Comparison of ENCODE assay signal across 3 cellular contexts in the genomic region with DNA sequence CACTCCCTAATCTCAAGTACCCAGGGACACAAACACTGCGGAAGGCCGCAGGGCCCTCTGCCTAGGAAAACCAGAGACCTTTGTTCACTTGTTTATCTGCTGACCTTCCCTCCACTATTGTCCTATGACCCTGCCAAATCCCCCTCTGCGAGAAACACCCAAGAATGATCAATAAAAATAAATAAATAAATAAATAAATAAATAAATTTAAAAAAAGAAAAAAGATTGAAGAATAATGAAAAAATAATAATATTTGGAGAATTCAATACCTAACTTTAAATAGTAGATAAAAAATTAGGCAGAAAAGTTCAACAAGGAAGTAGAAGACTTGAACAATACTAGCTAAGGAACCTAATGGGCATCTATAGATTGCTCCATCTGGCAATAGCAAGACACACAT. TPM values are rescaled to one million over a fixed set of nuclear protein-coding genes. Genes with fewer than 3 reads are reported as not detected.
"Had no signal": no experiment of that assay in that cellular context is flagged by ENCODE, and none has a peak within 500 bp of the region (broad histone marks: within the 10 kb centered on the region; RNA-seq: fewer than 3 reads in every experiment).

No MANE protein-coding gene starts in this region.

RNA-seq across cellular contexts. Expression of a gene that starts 38.4 kb away (rescaled TPM):
- total RNA-seq: endodermal cell, frontal cortex had no signal

RNA-seq across cellular contexts. Expression of a gene that starts 55.2 kb away (rescaled TPM):
- total RNA-seq: epithelial cell of proximal tubule had no signal
